8 cellular contexts compared by ENCODE assay signal in genomic region chr14:90454041-90455000, GRCh38. TPM values are rescaled to one million over a fixed set of nuclear protein-coding genes. Genes with fewer than 3 reads are reported as not detected.
A peak's percentile ranks its signal among the peaks of the same experiment; 100 is the strongest.
DNase-seq lines count a peak whose midpoint lies in the region; ATAC-seq and TF ChIP-seq lines count a peak whose summit lies in the region.

No MANE protein-coding gene starts in this region.

- peaks cover 0 to 2% of the 10 kb centered on the region in 2 donors for H3K27me3 Mint-ChIP-seq in T-cell

- peak overlapping the region; percentile 54 for H3K27ac ChIP-seq in muscle layer of colon (ENCODE audit: low read depth, low read length)

- DNase-seq in NCI-H1436 (lab: John Stamatoyannopoulos, UW) (peak; percentile 12), NCI-H1436 treated with DMSO at 0.1 percent for 48 hours (lab: John Stamatoyannopoulos, UW) (no peak), RPMI8226 (peak; percentile 79), fibroblast of the aortic adventitia (ENCODE audit: low read depth) (peak; percentile 73), T-cell (no peak), T-helper 9 cell (no peak)

- POLR2A ChIA-PET in T-cell (lab: Charles Lee) = no interaction called here

- no peaks in the 10 kb centered on the region for H3K27me3 ChIP-seq in muscle layer of colon (ENCODE audit: control insufficient read depth in 1 of 2, insufficient read depth in 2 of 2, low read length in 2 of 2)

- CTCF ChIA-PET in T-cell (lab: Charles Lee) = no interaction called here

- H3K36me3 Mint-ChIP-seq in T-cell = no peaks in the 10 kb centered on the region

- peaks cover 0 to 8% (median 2%) of the 10 kb centered on the region in 3 donors for H3K4me1 Mint-ChIP-seq in T-cell

- ATAC-seq in T-cell (replicated peaks in 1 of 4) (no peak), GM19023 (IDR thresholded peaks at IDR 0.05; ENCODE audit: unreplicated experiment) (no peak)

- peak overlapping the region; percentile 33 for H3K4me3 ChIP-seq in fibroblast of the aortic adventitia (ENCODE audit: low read depth, low read length)
- peak overlapping the region in 1 of 2 donors; percentile 32 for H3K4me3 ChIP-seq in muscle layer of colon (ENCODE audit: low read depth in 1 of 2, low read length in 2 of 2)

- no peak overlapping the region for H3K27ac Mint-ChIP-seq in T-cell

- peak overlapping the region; percentile 3 for H3K9ac ChIP-seq in muscle layer of colon (ENCODE audit: low read length)

- no peaks in the 10 kb centered on the region for H3K9me3 ChIP-seq in muscle layer of colon (ENCODE audit: low read length)

- TF ChIP-seq CTCF in fibroblast of the aortic adventitia (IDR thresholded peaks at IDR 0.05; ENCODE audit: insufficient read depth, low read length) = no peak

- peaks cover 36% of the 10 kb centered on the region for H3K4me1 ChIP-seq in muscle layer of colon (ENCODE audit: insufficient read depth, low read length)

- H3K36me3 ChIP-seq in muscle layer of colon (ENCODE audit: insufficient read depth, low read length) = no peaks in the 10 kb centered on the region

- no peak overlapping the region for H3K4me3 Mint-ChIP-seq in T-cell

- H3K9me3 Mint-ChIP-seq in T-cell = no peaks in the 10 kb centered on the region

RNA-seq across cellular contexts. Expression of gene CALM1, which starts 57.5 kb away (rescaled TPM):
- 342 and 589 TPM in 2 replicates for total RNA-seq in fibroblast of the aortic adventitia (ENCODE audit: low replicate concordance)
- 100 to 1,000 TPM; 642 to 952 (median 674) TPM for total RNA-seq in T-cell

Comparison
In these comparisons a context has a peak if more than half of its experiments do, and no peak if none do; other contexts are left out.
1. DNase-seq: peak in NCI-H1436 (single experiment), RPMI8226 (single experiment) and fibroblast of the aortic adventitia (single experiment); none in NCI-H1436 treated with DMSO at 0.1 percent for 48 hours (single experiment), T-cell (0 of 34) and T-helper 9 cell (single experiment).